ENCODE assay signal across 1 cellular context in the genomic region with DNA sequence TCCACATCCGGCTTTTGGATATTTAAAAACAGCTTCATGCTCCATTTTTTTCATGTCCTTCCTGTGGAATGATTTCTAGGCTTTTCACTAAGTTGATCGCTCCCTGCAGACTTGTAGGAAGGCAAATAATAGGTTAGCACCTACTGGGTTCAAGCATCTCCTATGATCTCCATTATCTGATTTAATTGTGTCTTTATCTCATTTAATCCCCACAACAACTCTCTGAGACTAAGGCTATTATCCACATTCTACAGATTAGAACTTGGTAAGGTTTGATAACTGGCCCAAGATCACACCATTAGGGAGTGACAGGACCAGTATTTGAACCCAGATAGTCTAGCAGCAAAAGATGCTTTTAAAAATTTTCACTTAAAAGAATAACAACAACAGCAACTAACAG.
TF ChIP-seq lines count a peak whose summit lies in the region.

No MANE protein-coding gene starts in this region.

TF ChIP-seq in K562, 482 proteins besides CTCF, POLR2A, EP300 and RAD21:
- TF ChIP-seq EP400 (IDR thresholded peaks at IDR 0.05): no peak
